1 cellular context compared by ENCODE assay signal in the genomic region with DNA sequence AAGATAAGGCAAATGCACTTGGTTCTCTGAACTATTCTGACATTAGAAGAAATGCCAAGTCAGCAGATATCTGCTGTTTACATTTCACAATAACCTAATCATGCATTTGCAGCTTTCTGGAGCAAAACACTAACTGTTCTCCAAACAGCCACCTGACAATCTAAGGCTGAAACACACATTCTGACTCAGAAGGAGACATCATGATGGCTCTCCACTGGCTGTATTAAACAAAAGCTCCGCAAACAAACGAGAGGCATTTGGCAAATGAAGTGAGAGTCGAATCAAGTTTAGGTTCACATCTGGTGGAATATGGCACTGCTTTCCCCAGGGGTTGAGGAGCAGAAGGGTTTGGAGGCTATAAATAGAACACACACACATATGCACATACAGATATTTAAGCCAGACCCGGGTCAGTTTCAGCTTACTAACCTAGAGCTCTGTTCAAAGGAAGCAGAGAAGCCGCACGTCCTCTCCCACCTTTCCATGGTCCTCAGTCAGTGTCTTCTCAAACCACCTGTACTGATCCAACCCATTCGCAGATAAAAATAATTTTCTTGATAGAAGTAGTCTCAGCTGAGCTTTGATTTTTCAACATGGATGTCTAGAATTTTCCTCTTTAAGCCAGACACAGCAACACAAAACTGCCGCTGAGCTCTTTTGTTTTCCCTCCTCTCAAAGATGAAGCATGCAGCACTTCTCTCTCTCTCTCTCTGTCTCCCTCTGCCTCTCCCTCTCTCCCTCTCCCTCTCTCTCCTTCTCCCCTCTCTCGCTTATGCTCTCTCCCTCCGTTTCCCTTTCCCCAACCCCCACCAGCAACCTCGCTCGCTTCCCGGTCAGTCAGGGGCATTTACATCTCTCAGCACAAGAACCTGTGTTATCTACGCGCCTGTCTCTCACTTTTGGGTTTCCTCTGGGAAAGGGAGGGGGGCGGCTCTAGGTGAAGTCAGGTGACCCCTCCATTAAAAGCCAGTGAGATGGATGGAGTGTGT.
TF ChIP-seq lines count a peak whose summit lies in the region.

No MANE protein-coding gene starts in this region.

TF ChIP-seq in liver, 16 proteins besides CTCF, POLR2A, EP300 and RAD21 (continued from another document):
- TF ChIP-seq REST (IDR thresholded peaks at IDR 0.05) = no peak
- peak; percentile 65 for TF ChIP-seq FOXA2 (IDR thresholded peaks at IDR 0.05)
